ENCODE assay signal across 8 cellular contexts in genomic region chr14:97575677-97576076, GRCh38.
"Had no signal": no experiment of that assay in that cellular context is flagged by ENCODE, and none has a peak within 500 bp of the region (broad histone marks: within the 10 kb centered on the region; RNA-seq: fewer than 3 reads in every experiment).

No MANE protein-coding gene starts in this region.

- H3K4me2 ChIP-seq: KMS-11 had no signal

- H3K4me1 ChIP-seq: HAP-1 had no signal

- DNase-seq: GM23248, H7, IMR-90, Karpas-422, KBM-7 had no signal

- ATAC-seq: HCT116 had no signal

- H3K36me3 ChIP-seq: HAP-1 had no signal

- H3K4me3 ChIP-seq: GM23248, HAP-1 had no signal

- H3K27ac ChIP-seq: GM23248, KMS-11 had no signal

- H3K9ac ChIP-seq: GM23248, KMS-11 had no signal

- H3K9me3 ChIP-seq: HAP-1 had no signal

- H2AFZ ChIP-seq: GM23248 had no signal
